In the genomic region with DNA sequence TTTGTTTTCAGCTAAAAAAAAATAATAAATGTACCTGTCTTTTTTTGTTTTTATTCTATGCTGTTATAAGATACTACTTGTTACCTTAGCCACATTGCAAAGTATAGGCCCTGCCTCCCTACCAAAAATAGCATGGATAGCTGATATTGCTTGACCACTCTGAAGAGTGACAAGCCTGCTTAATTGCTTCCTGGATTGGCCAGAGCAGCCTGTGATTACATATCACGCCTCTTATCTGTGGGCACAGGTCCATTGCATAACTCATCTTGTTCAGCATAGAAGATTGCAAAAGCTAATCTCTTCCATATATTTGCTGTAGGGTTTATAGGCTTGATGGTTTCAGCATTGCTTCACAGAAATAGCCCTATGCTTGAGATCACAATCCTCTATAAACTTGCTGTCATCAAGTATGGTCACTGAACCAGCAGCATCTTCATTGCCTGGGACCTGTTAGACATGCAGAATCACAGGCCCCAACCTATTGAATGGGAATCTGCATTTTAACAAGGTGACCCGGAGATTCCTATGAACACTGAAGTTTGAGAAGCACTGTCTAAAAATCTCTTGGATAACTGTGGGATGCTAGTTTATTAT, we compare ENCODE assay signal across 26 cellular contexts.
DNase-seq lines count a peak whose midpoint lies in the region; ATAC-seq, FAIRE-seq and TF ChIP-seq lines count a peak whose summit lies in the region.
"Had no signal": no experiment of that assay in that cellular context is flagged by ENCODE, and none has a peak within 500 bp of the region (broad histone marks: within the 10 kb centered on the region; RNA-seq: fewer than 3 reads in every experiment).

No MANE protein-coding gene starts in this region.

- intact Hi-C loops in right cardiac atrium (cut with DNase I), result no loop called here

- H3K9me3 ChIP-seq in cardiac muscle cell (ENCODE audit: low read depth) (no peaks in the 10 kb centered on the region), right cardiac atrium (ENCODE audit: control insufficient read depth, low read length) (no peaks in the 10 kb centered on the region)
- H3K9me3 ChIP-seq: BLaER1 treated with 17β-estradiol and CSF1 and Interleukin-3, amounts not matched to agents 10 nM and 100 nM; prostate gland; SJCRH30; suprapubic skin; uterus had no signal

- no peak for FAIRE-seq in bronchial epithelial cell (lab: Jason Lieb, UNC)
- peak; percentile 53 for FAIRE-seq in urothelium cell line (lab: Jason Lieb, UNC)
- FAIRE-seq: D721Med, GM18507 had no signal

- no peaks in the 10 kb centered on the region for H3K27me3 ChIP-seq in cardiac muscle cell
- H3K27me3 ChIP-seq in right cardiac atrium (ENCODE audit: control insufficient read depth, insufficient read depth), result no peaks in the 10 kb centered on the region
- H3K27me3 ChIP-seq in bronchial epithelial cell (ENCODE audit: control insufficient read depth, insufficient read depth, low read length), result no peaks in the 10 kb centered on the region
- H3K27me3 ChIP-seq: BLaER1 treated with 17β-estradiol and CSF1 and Interleukin-3, amounts not matched to agents 10 nM and 100 nM; SJCRH30; suprapubic skin; uterus had no signal

- in situ Hi-C loops in GM13977 (cut with MboI; ENCODE audit: low pct_unique_long_range_greater_than_20kb, low sequenced_read_pairs, unreplicated experiment), result no loop called here

- H3K4me3 ChIP-seq in cardiac muscle cell, result no peak overlapping the region
- no peak overlapping the region for H3K4me3 ChIP-seq in right cardiac atrium (ENCODE audit: low read length)
- no peak overlapping the region for H3K4me3 ChIP-seq in bronchial epithelial cell (ENCODE audit: low read depth, low read length)
- H3K4me3 ChIP-seq: BLaER1 treated with 17β-estradiol and CSF1 and Interleukin-3, amounts not matched to agents 10 nM and 100 nM; prostate gland; SJCRH30; suprapubic skin; uterus had no signal

- peak overlapping the region; percentile 92 for H3K27ac ChIP-seq in cardiac muscle cell
- H3K27ac ChIP-seq in right cardiac atrium (ENCODE audit: low read length), result no peak overlapping the region
- H3K27ac ChIP-seq: BLaER1 treated with 17β-estradiol and CSF1 and Interleukin-3, amounts not matched to agents 10 nM and 100 nM; prostate gland; SJCRH30; suprapubic skin; uterus had no signal

- no peak for TF ChIP-seq CTCF in cardiac muscle cell (IDR thresholded peaks at IDR 0.05; ENCODE audit: low read depth, low read length)
- TF ChIP-seq CTCF in bronchial epithelial cell (IDR thresholded peaks at IDR 0.05; ENCODE audit: insufficient read depth, low read length, severe bottlenecking), result no peak
- no peak for TF ChIP-seq CTCF in GM13977 (IDR thresholded peaks at IDR 0.05; ENCODE audit: extremely low read depth, insufficient read depth, missing control alignments)

- H3K36me3 ChIP-seq in cardiac muscle cell (no peaks in the 10 kb centered on the region), bronchial epithelial cell (ENCODE audit: control insufficient read depth, insufficient read depth, low read length) (no peaks in the 10 kb centered on the region)
- H3K36me3 ChIP-seq: BLaER1 treated with 17β-estradiol and CSF1 and Interleukin-3, amounts not matched to agents 10 nM and 100 nM; prostate gland; SJCRH30; suprapubic skin; uterus had no signal

- H3K4me1 ChIP-seq in cardiac muscle cell (ENCODE audit: low read depth) (peaks cover 67% of the 10 kb centered on the region), right cardiac atrium (ENCODE audit: control insufficient read depth, insufficient read depth, low read length) (no peaks in the 10 kb centered on the region)
- H3K4me1 ChIP-seq: prostate gland, SJCRH30, suprapubic skin, uterus had no signal

- no peak for ATAC-seq in right cardiac atrium
- ATAC-seq: PC-3; stimulated activated effector memory CD8-positive, alpha-beta T cell treated with anti-CD3 and anti-CD28 coated beads, Interleukin-12 subunit alpha, Interleukin-12 subunit beta, amount 100 ng/mL, for 72 hours had no signal

- DNase-seq in cardiac muscle cell (ENCODE audit: low read depth in 1 of 2, low spot score in 1 of 2), result peak in 1 of 2 donors; percentile 49
- DNase-seq in right cardiac atrium, result no peak
- peak; percentile 26 for DNase-seq in NCI-H748 treated with DMSO at 0.1 percent for 48 hours (lab: John Stamatoyannopoulos, UW)
- DNase-seq in bronchial epithelial cell (ENCODE audit: low read depth), result peak; percentile 59
- DNase-seq in urothelium cell line (ENCODE audit: low spot score), result no peak
- no peak for DNase-seq in activated effector memory CD4-positive, alpha-beta T cell treated with Interleukin-2 at 50 U/mL for 16 hours
- no peak for DNase-seq in NCI-H1048 (lab: John Stamatoyannopoulos, UW)
- no peak for DNase-seq in GM13977 (ENCODE audit: low spot score)
- DNase-seq: ACHN; activated CD4-positive, alpha-beta T cell treated with anti-CD3 and anti-CD28 coated beads for 48 hours; erythroblast; foreskin fibroblast; H7; KG1; NCI-H2107; NCI-H524; PC-3; SJCRH30; stimulated activated CD4-positive, alpha-beta T cell treated with anti-CD3 and anti-CD28 coated beads, Interleukin-1b, Interleukin-23, amount 100 ng/mL, for 48 hours; uterus had no signal

- WGBS in right cardiac atrium, result 41% methylated on average over 2 of the region's 2 CpGs

Comparison
In these comparisons a context has a peak if more than half of its experiments do, and no peak if none do; other contexts are left out.
1. DNase-seq: peak in NCI-H748 treated with DMSO at 0.1 percent for 48 hours (single experiment) and bronchial epithelial cell (single experiment); none in right cardiac atrium (0 of 3), urothelium cell line (single experiment), activated effector memory CD4-positive, alpha-beta T cell treated with Interleukin-2 at 50 U/mL for 16 hours (single experiment), NCI-H1048 (single experiment) and GM13977 (single experiment).